34 cellular contexts compared by ENCODE assay signal in the genomic region with DNA sequence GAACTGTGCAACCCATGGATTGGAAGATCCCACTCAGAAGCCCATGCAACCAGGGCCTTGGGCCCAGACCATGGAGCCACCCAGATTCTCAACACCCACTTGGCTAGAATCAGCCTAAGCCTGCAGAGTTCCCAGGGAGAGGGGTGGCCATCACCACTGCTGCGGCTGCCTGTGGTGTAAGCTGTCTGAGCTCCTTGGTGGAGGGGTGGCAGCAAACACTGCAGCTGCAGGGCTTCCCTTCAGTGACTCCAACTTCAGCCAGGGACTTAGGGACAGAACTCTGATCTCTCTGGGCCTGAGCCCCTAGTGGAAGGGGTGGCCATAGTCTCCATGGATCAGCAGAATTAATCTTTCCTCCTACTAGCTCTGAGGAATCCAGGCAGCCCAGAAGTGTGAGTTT.
"Had no signal": no experiment of that assay in that cellular context is flagged by ENCODE, and none has a peak within 500 bp of the region (broad histone marks: within the 10 kb centered on the region; RNA-seq: fewer than 3 reads in every experiment).

No MANE protein-coding gene starts in this region.

- H3K36me3 ChIP-seq: MG63 had no signal

- H3K27me3 ChIP-seq: MG63 had no signal

- DNase-seq: Karpas-422, Kasumi-1, MG63, MM.1S, MV-4-11, NCI-H1048, NCI-H1092, NCI-H1092 treated with DMSO at 0.1 percent for 48 hours, NCI-H1105, NCI-H1105 treated with DMSO at 0.1 percent for 48 hours, NCI-H1417, NCI-H1417 treated with DMSO at 0.1 percent for 48 hours, NCI-H1436, NCI-H1436 treated with DMSO at 0.1 percent for 48 hours, NCI-H146, NCI-H1694, NCI-H1694 treated with DMSO at 0.1 percent for 48 hours, NCI-H187, NCI-H187 treated with DMSO at 0.1 percent for 48 hours, NCI-H1930, NCI-H2029, NCI-H2029 treated with DMSO at 0.1 percent for 48 hours, NCI-H2081, NCI-H2081 treated with DMSO at 0.1 percent for 48 hours, NCI-H2107, NCI-H2171, NCI-H2171 treated with DMSO at 0.1 percent for 48 hours, NCI-H2227 treated with DMSO at 0.1 percent for 48 hours, NCI-H226, NCI-H345, NCI-H446, NCI-H446 treated with DMSO at 0.1 percent for 48 hours, NCI-H510A, NCI-H510A treated with DMSO at 0.1 percent for 48 hours had no signal

- H3K4me3 ChIP-seq: MG63 had no signal
